Comparison of ENCODE assay signal across 9 cellular contexts in the genomic region with DNA sequence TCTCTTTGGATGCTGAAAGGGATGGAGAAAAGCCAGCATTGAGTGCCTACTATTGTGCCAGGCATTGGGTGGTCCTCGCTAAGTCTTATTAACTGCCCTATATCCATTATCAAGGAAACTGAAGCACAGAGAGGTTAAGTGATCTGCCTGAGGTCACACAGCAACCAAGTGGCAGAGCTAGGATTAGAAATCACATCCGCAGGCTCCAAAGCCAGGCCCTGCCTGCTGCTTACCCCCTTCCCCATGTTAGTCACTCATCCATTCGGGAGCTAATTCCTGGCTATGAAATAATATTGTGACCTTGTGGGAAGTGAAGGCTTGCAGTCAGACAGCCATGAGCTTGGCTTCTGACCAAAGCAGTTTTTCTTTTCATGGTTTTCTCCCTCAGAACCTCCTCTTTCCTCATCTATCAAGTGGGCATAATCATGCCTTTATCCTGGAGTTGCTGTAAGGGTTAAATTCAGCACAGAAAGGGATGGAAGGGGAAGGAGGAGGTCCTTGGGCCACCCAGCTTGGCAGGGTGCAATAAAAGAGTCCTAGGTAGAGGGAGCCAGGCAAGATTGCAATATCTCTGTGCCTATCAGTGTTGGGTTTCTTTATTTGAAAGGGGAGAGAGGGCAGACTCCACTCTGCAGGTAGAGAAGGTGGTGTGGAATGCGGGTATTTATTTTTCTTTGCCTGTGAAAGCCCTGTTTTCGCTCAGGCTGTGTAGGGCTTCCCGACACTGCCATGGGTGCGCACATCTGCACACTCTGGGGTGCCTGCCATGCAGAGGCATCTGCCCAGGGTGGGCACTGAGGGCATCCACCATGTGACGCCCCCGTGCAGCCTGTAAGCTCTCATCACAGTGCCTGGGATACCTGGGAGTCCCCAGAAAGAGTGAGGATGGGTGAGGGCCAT. TPM values are rescaled to one million over a fixed set of nuclear protein-coding genes. Genes with fewer than 3 reads are reported as not detected.
DNase-seq lines count a peak whose midpoint lies in the region; ATAC-seq and TF ChIP-seq lines count a peak whose summit lies in the region.
"Had no signal": no experiment of that assay in that cellular context is flagged by ENCODE, and none has a peak within 500 bp of the region (broad histone marks: within the 10 kb centered on the region; RNA-seq: fewer than 3 reads in every experiment).

No MANE protein-coding gene starts in this region.

- no peak for ATAC-seq in GM18511 (IDR thresholded peaks at IDR 0.05; ENCODE audit: unreplicated experiment)
- ATAC-seq: activated CD4-positive, CD25-positive, alpha-beta regulatory T cell treated with anti-CD3 and anti-CD28 coated beads, Interleukin-2, amount 50 U/mL, for 24 hours had no signal

- H3K27ac ChIP-seq in VCaP, result peak overlapping the region; percentile 98
- H3K27ac ChIP-seq in stomach smooth muscle (ENCODE audit: low read length), result peak overlapping the region; percentile 94

- DNase-seq in T-helper 2 cell treated with Interferon-gamma antibody and Interleukin-4, amounts not matched to agents 5 μg/mL and 100 μg/mL, for 36 hours (ENCODE audit: low spot score), result no peak
- DNase-seq in T-helper 2 cell (no peak), A172 (ENCODE audit: low spot score) (no peak)
- no peak for DNase-seq in activated effector memory CD4-positive, alpha-beta T cell treated with Interleukin-2 at 50 U/mL for 16 hours

- H3K36me3 Mint-ChIP-seq in T-helper 2 cell treated with Interferon-gamma antibody and Interleukin-4, amounts not matched to agents 5 μg/mL and 100 μg/mL, for 36 hours (ENCODE audit: low read depth), result no peaks in the 10 kb centered on the region

- H3K9me3 ChIP-seq in iPS-18c (ENCODE audit: control insufficient read depth, insufficient read depth, low read length) (no peaks in the 10 kb centered on the region), stomach smooth muscle (ENCODE audit: control insufficient read depth in 2 of 2, low read length in 2 of 2) (no peaks in the 10 kb centered on the region)

- peak overlapping the region; percentile 78 for H3K27ac Mint-ChIP-seq in T-helper 2 cell treated with Interferon-gamma antibody and Interleukin-4, amounts not matched to agents 5 μg/mL and 100 μg/mL, for 36 hours

- peaks cover 64% of the 10 kb centered on the region for H3K4me1 ChIP-seq in stomach smooth muscle (ENCODE audit: control insufficient read depth, insufficient read depth, low read length)

- no peaks in the 10 kb centered on the region for H3K27me3 Mint-ChIP-seq in T-helper 2 cell treated with Interferon-gamma antibody and Interleukin-4, amounts not matched to agents 5 μg/mL and 100 μg/mL, for 36 hours (ENCODE audit: low read depth)

- peak overlapping the region; percentile 49 for H3K4me3 Mint-ChIP-seq in T-helper 2 cell treated with Interferon-gamma antibody and Interleukin-4, amounts not matched to agents 5 μg/mL and 100 μg/mL, for 36 hours

- H3K27me3 ChIP-seq in stomach smooth muscle (ENCODE audit: control insufficient read depth in 1 of 2, insufficient read depth in 2 of 2, low read length in 2 of 2), result no peaks in the 10 kb centered on the region

- peak overlapping the region; percentile 7 to 30 for H3K9ac ChIP-seq in stomach smooth muscle (ENCODE audit: low read length in 2 of 2)

- no peaks in the 10 kb centered on the region for H3K9me3 Mint-ChIP-seq in T-helper 2 cell treated with Interferon-gamma antibody and Interleukin-4, amounts not matched to agents 5 μg/mL and 100 μg/mL, for 36 hours

- no peaks in the 10 kb centered on the region for H3K36me3 ChIP-seq in stomach smooth muscle (ENCODE audit: control insufficient read depth in 2 of 2, insufficient read depth in 2 of 2, low read length in 2 of 2)

- TF ChIP-seq CTCF in VCaP (conservative IDR thresholded peaks at IDR 0.05), result no peak

- H3K4me3 ChIP-seq in iPS-18c (ENCODE audit: insufficient read depth, low read depth, low read length) (peak overlapping the region; percentile 24; the same call in 1 of the 2 replicates), stomach smooth muscle (ENCODE audit: low read length in 2 of 2) (no peak overlapping the region)

- H3K4me1 Mint-ChIP-seq in T-helper 2 cell treated with Interferon-gamma antibody and Interleukin-4, amounts not matched to agents 5 μg/mL and 100 μg/mL, for 36 hours (ENCODE audit: low read depth), result peaks cover 48% of the 10 kb centered on the region

RNA-seq across cellular contexts. Expression of gene RAI1, which starts 11.3 kb away (rescaled TPM):
- 5.9 and 8.8 TPM in 2 replicates for total RNA-seq in A172 (2014; rRNA removed; shearing (Covaris generic))
